ENCODE assay signal across 9 cellular contexts in genomic region chr9:70407081-70407503, GRCh38. TPM values are rescaled to one million over a fixed set of nuclear protein-coding genes. Genes with fewer than 3 reads are reported as not detected.
A peak's percentile ranks its signal among the peaks of the same experiment; 100 is the strongest.
DNase-seq lines count a peak whose midpoint lies in the region; ATAC-seq lines count a peak whose summit lies in the region.
"Had no signal": no experiment of that assay in that cellular context is flagged by ENCODE, and none has a peak within 500 bp of the region (broad histone marks: within the 10 kb centered on the region; RNA-seq: fewer than 3 reads in every experiment).

No MANE protein-coding gene starts in this region.

- H2BK5ac ChIP-seq in neuronal stem cell (ENCODE audit: low read length) = no peak overlapping the region

- H3K36me3 ChIP-seq in neuronal stem cell (replicated peaks in 1 of 2; ENCODE audit: control insufficient read depth in 2 of 2, insufficient read depth in 2 of 2, low read length in 2 of 2) = no peaks in the 10 kb centered on the region

- peaks cover 5 to 10% of the 10 kb centered on the region in 2 donors for H3K4me1 ChIP-seq in neuronal stem cell (ENCODE audit: control insufficient read depth in 2 of 2, insufficient read depth in 1 of 2, low read depth in 1 of 2, low read length in 2 of 2)

- no peak overlapping the region for H2AFZ ChIP-seq in neuronal stem cell (ENCODE audit: low read length)

- H3K4me3 ChIP-seq in neuronal stem cell (ENCODE audit: low read length in 2 of 2) = no peak overlapping the region

- H3K18ac ChIP-seq in neuronal stem cell (ENCODE audit: low read length) = no peak overlapping the region

- peak overlapping the region; percentile 23 for H3K27ac ChIP-seq in neuronal stem cell (replicated peaks; ENCODE audit: low read length)

- WGBS in neuronal stem cell (ENCODE audit: extremely low coverage in 2 of 2, insufficient read length in 2 of 2, insufficient replicate concordance in 1 of 2), 2 donors = no CpG with 5 or more reads among the region's 4 CpGs

- H3K27me3 ChIP-seq in neuronal stem cell (ENCODE audit: control insufficient read depth in 3 of 3, insufficient read depth in 3 of 3, low read depth in 1 of 3, low read length in 3 of 3) = peaks cover 0 to 55% (median 14%) of the 10 kb centered on the region in 3 experiments

- DNase-seq in CD1c-positive myeloid dendritic cell (ENCODE audit: extremely low spot score) = peak; percentile 47
- DNase-seq in NCI-H2171 treated with DMSO at 0.1 percent for 48 hours (lab: John Stamatoyannopoulos, UW) = peak; percentile 79
- peak; percentile 94 for DNase-seq in dermis blood vessel endothelial cell
- DNase-seq in neuronal stem cell (ENCODE audit: low spot score) = no peak
- no peak for DNase-seq in RKO (ENCODE audit: low spot score)
- no peak for DNase-seq in activated CD8-positive, alpha-beta memory T cell treated with anti-CD3 and anti-CD28 coated beads, Interleukin-2, amount 50 U/mL, for 4 hours
- DNase-seq: NCI-H774 had no signal

- no peaks in the 10 kb centered on the region for H3K9me3 ChIP-seq in neuronal stem cell (replicated peaks in 1 of 2; ENCODE audit: control insufficient read depth in 2 of 2, insufficient read depth in 1 of 2, low read depth in 1 of 2, low read length in 2 of 2)

- no peak overlapping the region for H3K23ac ChIP-seq in neuronal stem cell (ENCODE audit: low read depth, low read length, poor library complexity)

- H4K91ac ChIP-seq in neuronal stem cell (ENCODE audit: low read depth, low read length, poor library complexity) = no peak overlapping the region

- no peaks in the 10 kb centered on the region for H3K79me1 ChIP-seq in neuronal stem cell (ENCODE audit: low read depth, low read length)

- no peak overlapping the region for H2AK5ac ChIP-seq in neuronal stem cell (ENCODE audit: low read depth, low read length)

- no peak overlapping the region for H4K8ac ChIP-seq in neuronal stem cell (ENCODE audit: low read depth, low read length)

- no peak overlapping the region for H3K4ac ChIP-seq in neuronal stem cell (ENCODE audit: low read length)

- no peak overlapping the region for H2BK120ac ChIP-seq in neuronal stem cell (ENCODE audit: low read depth, low read length)

- H2BK15ac ChIP-seq in neuronal stem cell (ENCODE audit: low read length) = no peak overlapping the region

- no peak overlapping the region for H2BK12ac ChIP-seq in neuronal stem cell (ENCODE audit: low read length)

- no peak overlapping the region for H3K4me2 ChIP-seq in neuronal stem cell (ENCODE audit: insufficient read depth, low read length, poor library complexity, severe bottlenecking)

- H3K14ac ChIP-seq in neuronal stem cell (ENCODE audit: low read length) = no peak overlapping the region

- ATAC-seq in HG03439 (IDR thresholded peaks at IDR 0.05; ENCODE audit: unreplicated experiment) (no peak), GM19324 (IDR thresholded peaks at IDR 0.05; ENCODE audit: low FRiP score, unreplicated experiment) (no peak)

- H3K9ac ChIP-seq in neuronal stem cell (ENCODE audit: low read depth, low read length, poor library complexity) = no peak overlapping the region

RNA-seq across cellular contexts. Expression of gene KLF9, which starts 7.4 kb away (rescaled TPM):
- 31.0 and 38.8 TPM in 2 replicates for total RNA-seq in dermis blood vessel endothelial cell
- 0.28 TPM for polyA plus RNA-seq in neuronal stem cell (2013, experiment 1 of 2)
- 0.28 TPM for polyA plus RNA-seq in neuronal stem cell (2013, experiment 2 of 2)

Comparison
In these comparisons a context has a peak if more than half of its experiments do, and no peak if none do; other contexts are left out.
1. DNase-seq: peak in CD1c-positive myeloid dendritic cell (single experiment), NCI-H2171 treated with DMSO at 0.1 percent for 48 hours (single experiment) and dermis blood vessel endothelial cell (single experiment); none in neuronal stem cell (single experiment), RKO (single experiment) and activated CD8-positive, alpha-beta memory T cell treated with anti-CD3 and anti-CD28 coated beads, Interleukin-2, amount 50 U/mL, for 4 hours (single experiment).